Comparison of ENCODE assay signal across 16 cellular contexts in the genomic region with DNA sequence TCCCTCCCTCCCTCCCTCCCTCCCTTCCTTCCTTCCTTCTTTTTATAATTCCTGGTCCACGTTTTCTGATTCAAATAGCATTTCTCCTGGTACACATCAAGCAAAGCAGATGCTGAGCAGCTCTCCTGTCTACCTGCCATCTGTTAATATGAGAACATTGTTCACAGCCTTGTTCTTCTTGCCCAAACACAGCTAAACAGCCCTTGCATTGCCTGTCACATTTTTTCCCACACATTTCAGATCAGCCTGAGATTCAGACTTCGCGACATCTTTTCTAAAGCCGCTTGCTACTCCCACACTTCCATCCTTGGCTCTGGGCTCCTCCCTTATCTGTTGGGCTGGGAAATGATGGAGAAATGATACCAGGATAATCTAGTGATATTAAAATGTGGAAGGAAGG.
"Had no signal": no experiment of that assay in that cellular context is flagged by ENCODE, and none has a peak within 500 bp of the region (broad histone marks: within the 10 kb centered on the region; RNA-seq: fewer than 3 reads in every experiment).

No MANE protein-coding gene starts in this region.

- ATAC-seq: activated CD4-positive, alpha-beta T cell treated with anti-CD3 and anti-CD28 coated beads for 36 hours; activated CD8-positive, alpha-beta memory T cell treated with anti-CD3 and anti-CD28 coated beads, Interleukin-2, amount 10 ng/mL, durations not matched to agents 7 days and 5 days; left lung; naive thymus-derived CD4-positive, alpha-beta T cell; stimulated activated memory B cell treated with anti-CD40 and anti-IgM and Interleukin-4, amounts not matched to agents 10 μg/mL and 1 μg/mL and 100 μg/mL, for 72 hours had no signal

- H3K27ac ChIP-seq: cardiac muscle cell, colonic mucosa, left lung, neutrophil, thyroid gland had no signal

- DNase-seq: activated CD4-positive, alpha-beta memory T cell treated with anti-CD3 and anti-CD28 coated beads for 36 hours; activated CD4-positive, alpha-beta T cell treated with anti-CD3 and anti-CD28 coated beads for 36 hours; activated CD8-positive, alpha-beta memory T cell treated with anti-CD3 and anti-CD28 coated beads, Interleukin-2, amount 10 ng/mL, durations not matched to agents 7 days and 5 days; activated naive CD4-positive, alpha-beta T cell treated with anti-CD3 and anti-CD28 coated beads, Interleukin-2, amount 50 U/mL, for 16 hours; activated T-cell treated with anti-CD3 and anti-CD28 coated beads, Interleukin-2, amount 50 U/mL, for 24 hours; colonic mucosa; kidney; left lung; mammary epithelial cell; naive thymus-derived CD4-positive, alpha-beta T cell; stimulated activated CD4-positive, alpha-beta T cell treated with anti-CD3 and anti-CD28 coated beads, Interleukin-2, amount 100 ng/mL, for 48 hours; T-helper 2 cell; thyroid gland had no signal
